19 cellular contexts compared by ENCODE assay signal in the genomic region with DNA sequence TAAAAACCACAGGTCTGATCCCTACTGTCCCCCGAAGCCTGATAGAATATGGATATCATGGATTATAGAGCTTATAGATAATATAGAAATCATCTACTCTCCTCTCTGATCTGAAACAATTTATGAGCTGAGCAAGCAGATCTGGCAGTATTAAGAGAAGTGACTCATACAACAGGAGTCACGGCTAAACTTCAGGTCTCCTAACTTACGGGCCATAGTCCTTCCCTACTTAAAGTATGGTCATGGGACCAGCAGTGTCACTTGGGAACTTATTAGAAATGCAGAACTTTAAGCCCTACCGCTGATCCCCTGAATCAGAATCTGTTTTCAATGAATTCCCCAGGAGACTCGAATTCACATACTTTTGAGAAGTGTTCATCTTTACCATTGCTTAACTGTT.
"Had no signal": no experiment of that assay in that cellular context is flagged by ENCODE, and none has a peak within 500 bp of the region (broad histone marks: within the 10 kb centered on the region; RNA-seq: fewer than 3 reads in every experiment).

No MANE protein-coding gene starts in this region.

- H3K9me3 ChIP-seq: gastrocnemius medialis, heart right ventricle, ovary, sigmoid colon, uterus had no signal

- H3K4me3 Mint-ChIP-seq: activated CD4-positive, alpha-beta T cell treated with anti-CD3 and anti-CD28 coated beads, Interleukin-2, amount 10 ng/mL, durations not matched to agents 7 days and 5 days; activated naive CD8-positive, alpha-beta T cell; effector memory CD8-positive, alpha-beta T cell; naive thymus-derived CD4-positive, alpha-beta T cell; stimulated activated effector memory CD8-positive, alpha-beta T cell treated with anti-CD3 and anti-CD28 coated beads, Interleukin-12 subunit alpha, Interleukin-12 subunit beta, amount 100 ng/mL, for 72 hours had no signal

- DNase-seq: activated CD4-positive, alpha-beta T cell treated with anti-CD3 and anti-CD28 coated beads, Interleukin-2, amount 10 ng/mL, durations not matched to agents 7 days and 5 days; activated CD4-positive, CD25-positive, alpha-beta regulatory T cell; activated CD8-positive, alpha-beta memory T cell treated with anti-CD3 and anti-CD28 coated beads, Interleukin-2, amount 50 U/mL, for 48 hours; activated gamma-delta T cell treated with Interleukin-2 at 50 U/mL for 16 hours; amniotic stem cell; dermis blood vessel endothelial cell; effector memory CD8-positive, alpha-beta T cell; gastrocnemius medialis; heart right ventricle; islet precursor cell; naive thymus-derived CD4-positive, alpha-beta T cell; ovary; sigmoid colon; T-helper 2 cell; uterus had no signal

- H3K27me3 Mint-ChIP-seq: activated naive CD8-positive, alpha-beta T cell had no signal

- H3K4me3 ChIP-seq: gastrocnemius medialis, heart right ventricle, lung, ovary, sigmoid colon, uterus had no signal

- H3K9me3 Mint-ChIP-seq: activated CD4-positive, alpha-beta T cell treated with anti-CD3 and anti-CD28 coated beads, Interleukin-2, amount 10 ng/mL, durations not matched to agents 7 days and 5 days; naive thymus-derived CD4-positive, alpha-beta T cell; stimulated activated effector memory CD8-positive, alpha-beta T cell treated with anti-CD3 and anti-CD28 coated beads, Interleukin-12 subunit alpha, Interleukin-12 subunit beta, amount 100 ng/mL, for 72 hours had no signal

- H3K36me3 Mint-ChIP-seq: activated naive CD8-positive, alpha-beta T cell; naive thymus-derived CD4-positive, alpha-beta T cell; stimulated activated effector memory CD8-positive, alpha-beta T cell treated with anti-CD3 and anti-CD28 coated beads, Interleukin-12 subunit alpha, Interleukin-12 subunit beta, amount 100 ng/mL, for 72 hours had no signal

- H3K4me1 Mint-ChIP-seq: activated CD4-positive, alpha-beta T cell treated with anti-CD3 and anti-CD28 coated beads, Interleukin-2, amount 10 ng/mL, durations not matched to agents 7 days and 5 days; naive thymus-derived CD4-positive, alpha-beta T cell; stimulated activated effector memory CD8-positive, alpha-beta T cell treated with anti-CD3 and anti-CD28 coated beads, Interleukin-12 subunit alpha, Interleukin-12 subunit beta, amount 100 ng/mL, for 72 hours had no signal

- H3K27ac ChIP-seq: epithelial cell of prostate, gastrocnemius medialis, heart right ventricle, ovary, sigmoid colon, uterus had no signal

- H3K4me1 ChIP-seq: gastrocnemius medialis, heart right ventricle, sigmoid colon, uterus had no signal

- ATAC-seq: effector memory CD8-positive, alpha-beta T cell; gastrocnemius medialis; heart right ventricle; naive thymus-derived CD4-positive, alpha-beta T cell; stimulated activated effector memory CD8-positive, alpha-beta T cell treated with anti-CD3 and anti-CD28 coated beads, Interleukin-12 subunit alpha, Interleukin-12 subunit beta, amount 100 ng/mL, for 72 hours had no signal

- H3K36me3 ChIP-seq: gastrocnemius medialis, heart right ventricle, ovary, sigmoid colon, uterus had no signal

- H3K27ac Mint-ChIP-seq: activated CD4-positive, alpha-beta T cell treated with anti-CD3 and anti-CD28 coated beads, Interleukin-2, amount 10 ng/mL, durations not matched to agents 7 days and 5 days; activated naive CD8-positive, alpha-beta T cell; effector memory CD8-positive, alpha-beta T cell; naive thymus-derived CD4-positive, alpha-beta T cell; stimulated activated effector memory CD8-positive, alpha-beta T cell treated with anti-CD3 and anti-CD28 coated beads, Interleukin-12 subunit alpha, Interleukin-12 subunit beta, amount 100 ng/mL, for 72 hours had no signal

- H3K27me3 ChIP-seq: gastrocnemius medialis, heart right ventricle, ovary, sigmoid colon, uterus had no signal
